In genomic region chr3:116444819-116445290, GRCh38 we compare ENCODE assay signal across 10 cellular contexts. TPM values are rescaled to one million over a fixed set of nuclear protein-coding genes. Genes with fewer than 3 reads are reported as not detected.
DNase-seq lines count a peak whose midpoint lies in the region; ATAC-seq, FAIRE-seq and TF ChIP-seq lines count a peak whose summit lies in the region.
"Had no signal": no experiment of that assay in that cellular context is flagged by ENCODE, and none has a peak within 500 bp of the region (broad histone marks: within the 10 kb centered on the region; RNA-seq: fewer than 3 reads in every experiment).

No MANE protein-coding gene starts in this region.

- peak; percentile 27 for ATAC-seq in stimulated activated memory B cell treated with anti-CD40 and anti-IgM and Interleukin-4, amounts not matched to agents 10 μg/mL and 1 μg/mL and 100 μg/mL, for 72 hours
- no peak for ATAC-seq in GM18520 (IDR thresholded peaks at IDR 0.05; ENCODE audit: unreplicated experiment)
- no peak for ATAC-seq in GM21717 (IDR thresholded peaks at IDR 0.05; ENCODE audit: unreplicated experiment)
- ATAC-seq in HG03521 (IDR thresholded peaks at IDR 0.05; ENCODE audit: unreplicated experiment), result no peak

- no peaks in the 10 kb centered on the region for H3K4me1 Mint-ChIP-seq in stimulated activated memory B cell treated with anti-CD40 and anti-IgM and Interleukin-4, amounts not matched to agents 10 μg/mL and 1 μg/mL and 100 μg/mL, for 72 hours

- H3K4me2 ChIP-seq in keratinocyte (ENCODE audit: control insufficient read depth, extremely low read depth, insufficient read depth, low read depth, low read length), result no peak overlapping the region

- no peak overlapping the region for H3K27ac ChIP-seq in keratinocyte (ENCODE audit: control insufficient read depth, insufficient read depth, low read length)
- H3K27ac ChIP-seq: HL-60 had no signal

- TF ChIP-seq CTCF in keratinocyte (optimal IDR thresholded peaks at IDR 0.05 in 1 of 3, IDR thresholded peaks at IDR 0.05 in 1 of 3, conservative IDR thresholded peaks at IDR 0.05 in 1 of 3; ENCODE audit: extremely low read depth in 1 of 3, insufficient read depth in 2 of 3, low read length in 3 of 3), result no peak

- H3K9me3 ChIP-seq in MG63 (no peaks in the 10 kb centered on the region), keratinocyte (ENCODE audit: control insufficient read depth, low read depth, low read length) (no peaks in the 10 kb centered on the region)

- DNase-seq in MG63 (peak; percentile 18), cerebellum (ENCODE audit: low spot score) (peak; percentile 48), keratinocyte (ENCODE audit: low read depth, low spot score) (no peak), NCI-H187 (lab: John Stamatoyannopoulos, UW) (no peak)

- no peaks in the 10 kb centered on the region for H3K27me3 Mint-ChIP-seq in stimulated activated memory B cell treated with anti-CD40 and anti-IgM and Interleukin-4, amounts not matched to agents 10 μg/mL and 1 μg/mL and 100 μg/mL, for 72 hours

- H3K27me3 ChIP-seq in MG63, result peaks cover 6% of the 10 kb centered on the region
- peaks cover 13% of the 10 kb centered on the region for H3K27me3 ChIP-seq in keratinocyte (ENCODE audit: control insufficient read depth, extremely low read depth, insufficient read depth, low read length)

- peak overlapping the region; percentile 29 for H3K4me3 ChIP-seq in MG63
- H3K4me3 ChIP-seq in keratinocyte (ENCODE audit: control insufficient read depth in 2 of 3, extremely low read depth in 1 of 3, insufficient read depth in 2 of 3, low read depth in 1 of 3, low read length in 3 of 3), result no peak overlapping the region

- H2AFZ ChIP-seq in keratinocyte (ENCODE audit: control insufficient read depth, low read length), result peak overlapping the region; percentile 14

- no peaks in the 10 kb centered on the region for H3K4me1 ChIP-seq in keratinocyte (ENCODE audit: control insufficient read depth, extremely low read depth, insufficient read depth, low read length)

- H3K9me3 Mint-ChIP-seq in stimulated activated memory B cell treated with anti-CD40 and anti-IgM and Interleukin-4, amounts not matched to agents 10 μg/mL and 1 μg/mL and 100 μg/mL, for 72 hours, result no peaks in the 10 kb centered on the region

- FAIRE-seq in keratinocyte (lab: Jason Lieb, UNC), result no peak

- H4K20me1 ChIP-seq in keratinocyte (ENCODE audit: control insufficient read depth, extremely low read depth, insufficient read depth, low read length), result no peaks in the 10 kb centered on the region

- dilution Hi-C loops in keratinocyte (cut with MboI; ENCODE audit: extremely low pct_ligation_motif_present, low sequenced_read_pairs), result no loop called here

- H3K9me1 ChIP-seq in keratinocyte (ENCODE audit: control insufficient read depth, extremely low read depth, insufficient read depth, low read length), result no peaks in the 10 kb centered on the region

- H3K36me3 ChIP-seq in MG63 (no peaks in the 10 kb centered on the region), keratinocyte (ENCODE audit: control insufficient read depth in 2 of 2, extremely low read depth in 1 of 2, insufficient read depth in 2 of 2, low read length in 2 of 2) (no peaks in the 10 kb centered on the region)

- no peak overlapping the region for H3K4me3 Mint-ChIP-seq in stimulated activated memory B cell treated with anti-CD40 and anti-IgM and Interleukin-4, amounts not matched to agents 10 μg/mL and 1 μg/mL and 100 μg/mL, for 72 hours

- no peaks in the 10 kb centered on the region for H3K36me3 Mint-ChIP-seq in stimulated activated memory B cell treated with anti-CD40 and anti-IgM and Interleukin-4, amounts not matched to agents 10 μg/mL and 1 μg/mL and 100 μg/mL, for 72 hours

- no peak overlapping the region for H3K9ac ChIP-seq in keratinocyte (ENCODE audit: control insufficient read depth, extremely low read depth, insufficient read depth, low read length)

- H3K79me2 ChIP-seq in keratinocyte (ENCODE audit: control insufficient read depth, insufficient read depth, low read length), result no peaks in the 10 kb centered on the region

- no peak overlapping the region for H3K27ac Mint-ChIP-seq in stimulated activated memory B cell treated with anti-CD40 and anti-IgM and Interleukin-4, amounts not matched to agents 10 μg/mL and 1 μg/mL and 100 μg/mL, for 72 hours

RNA-seq across cellular contexts. Expression of gene LSAMP, which starts 0.4 kb away (rescaled TPM):
- 0.16 and 1.2 TPM in 2 replicates for total RNA-seq in MG63 (2014; rRNA removed; shearing (Covaris generic); ENCODE audit: low replicate concordance)
- 50.2 TPM for total RNA-seq in cerebellum
- 0.12 TPM in 2 of 3 replicates, not detected in the other for polyA plus RNA-seq in keratinocyte
- not detected for polyA plus RNA-seq in keratinocyte (2011; ENCODE audit: low read depth)
- under 0.01 TPM in 1 of 2 replicates, not detected in the other for polyA plus RNA-seq in keratinocyte (2011; cell fraction: cytosol; rRNA removed)
- 0.01 and 0.03 TPM in 2 replicates for polyA plus RNA-seq in keratinocyte (2011; cell fraction: nucleus; rRNA removed)
- 0.03 and 0.07 TPM in 2 replicates for polyA plus RNA-seq in keratinocyte (2012; ENCODE audit: low replicate concordance)
- under 0.01 TPM in 1 of 3 replicates, not detected in the others for polyA minus RNA-seq in keratinocyte
- not detected for polyA minus RNA-seq in keratinocyte (2011; cell fraction: cytosol; rRNA and poly(A)+ RNA removed)
- polyA minus RNA-seq in keratinocyte (2011; cell fraction: nucleus; rRNA and poly(A)+ RNA removed), result not detected in 2 replicates
- total RNA-seq: dermis microvascular lymphatic vessel endothelial cell had no signal

Comparison
In these comparisons a context has a peak if more than half of its experiments do, and no peak if none do; other contexts are left out.
1. DNase-seq: peak in MG63 (single experiment) and cerebellum (single experiment); none in keratinocyte (single experiment) and NCI-H187 (0 of 2).
2. RNA of gene LSAMP, which starts 0.4 kb away (total RNA-seq): 50.2 TPM in cerebellum (single experiment); 0.16 to 1.2 TPM in MG63; every median in the first group is over 10 times any median in the second.